34 cellular contexts compared by ENCODE assay signal in genomic region chr7:10210000-10210399, GRCh38.
"Had no signal": no experiment of that assay in that cellular context is flagged by ENCODE, and none has a peak within 500 bp of the region (broad histone marks: within the 10 kb centered on the region; RNA-seq: fewer than 3 reads in every experiment).

No MANE protein-coding gene starts in this region.

- H3K4me1 ChIP-seq: adrenal gland had no signal

- H3K4me1 Mint-ChIP-seq: activated CD4-positive, alpha-beta T cell treated with anti-CD3 and anti-CD28 coated beads for 36 hours; activated CD4-positive, alpha-beta T cell treated with anti-CD3 and anti-CD28 coated beads, Interleukin-2, amount 10 ng/mL, durations not matched to agents 24 days and 14 days; activated CD8-positive, alpha-beta memory T cell treated with anti-CD3 and anti-CD28 coated beads, Interleukin-2, amount 10 ng/mL, durations not matched to agents 7 days and 5 days; activated naive CD4-positive, alpha-beta T cell treated with anti-CD3 and anti-CD28 coated beads, Interleukin-2, amount 50 U/mL, for 24 hours; activated naive CD8-positive, alpha-beta T cell treated with anti-CD3 and anti-CD28 coated beads for 36 hours; activated naive CD8-positive, alpha-beta T cell treated with anti-CD3 and anti-CD28 coated beads, Interleukin-2, amount 50 U/mL, for 24 hours; endodermal cell; T-helper 17 cell had no signal

- DNase-seq: activated CD4-positive, alpha-beta memory T cell treated with anti-CD3 and anti-CD28 coated beads for 36 hours; activated CD4-positive, alpha-beta T cell treated with anti-CD3 and anti-CD28 coated beads for 36 hours; activated CD4-positive, alpha-beta T cell treated with anti-CD3 and anti-CD28 coated beads, Interleukin-2, amount 10 ng/mL, durations not matched to agents 24 days and 14 days; activated CD4-positive, CD25-positive, alpha-beta regulatory T cell; activated CD4-positive, CD25-positive, alpha-beta regulatory T cell treated with anti-CD3 and anti-CD28 coated beads, Interleukin-2, amount 50 U/mL, for 72 hours; activated CD8-positive, alpha-beta memory T cell treated with anti-CD3 and anti-CD28 coated beads, Interleukin-2, amount 10 ng/mL, durations not matched to agents 7 days and 5 days; activated CD8-positive, alpha-beta memory T cell treated with anti-CD3 and anti-CD28 coated beads, Interleukin-2, amount 50 U/mL, for 4 hours; activated CD8-positive, alpha-beta T cell treated with anti-CD3 and anti-CD28 coated beads, Interleukin-2, amount 10 ng/mL, durations not matched to agents 7 days and 5 days; activated effector memory CD4-positive, alpha-beta T cell treated with anti-CD3 and anti-CD28 coated beads, Interleukin-2, amount 50 U/mL, for 16 hours; activated naive CD4-positive, alpha-beta T cell treated with anti-CD3 and anti-CD28 coated beads for 36 hours; activated naive CD8-positive, alpha-beta T cell treated with anti-CD3 and anti-CD28 coated beads for 36 hours; activated naive CD8-positive, alpha-beta T cell treated with anti-CD3 and anti-CD28 coated beads, Interleukin-2, amount 50 U/mL, for 24 hours; activated T-cell treated with anti-CD3 and anti-CD28 coated beads, Interleukin-2, amount 50 U/mL, for 1 hour; activated T-cell treated with anti-CD3 and anti-CD28 coated beads, Interleukin-2, amount 50 U/mL, for 48 hours; adrenal gland; amygdala; aorta; body of pancreas; central memory CD4-positive, alpha-beta T cell; dorsolateral prefrontal cortex; effector memory CD4-positive, alpha-beta T cell; endodermal cell; foreskin fibroblast; T-helper 1 cell; T-helper 17 cell; T1000; WERI-Rb-1 had no signal

- H3K9me3 ChIP-seq: adrenal gland had no signal

- H3K27me3 ChIP-seq: adrenal gland, body of pancreas had no signal

- H3K4me3 Mint-ChIP-seq: activated CD4-positive, alpha-beta memory T cell treated with anti-CD3 and anti-CD28 coated beads for 36 hours; activated CD4-positive, alpha-beta T cell treated with anti-CD3 and anti-CD28 coated beads for 36 hours; activated CD4-positive, alpha-beta T cell treated with anti-CD3 and anti-CD28 coated beads, Interleukin-2, amount 10 ng/mL, durations not matched to agents 24 days and 14 days; activated CD8-positive, alpha-beta memory T cell treated with anti-CD3 and anti-CD28 coated beads, Interleukin-2, amount 10 ng/mL, durations not matched to agents 7 days and 5 days; activated CD8-positive, alpha-beta T cell treated with anti-CD3 and anti-CD28 coated beads, Interleukin-2, amount 10 ng/mL, durations not matched to agents 7 days and 5 days; activated naive CD4-positive, alpha-beta T cell treated with anti-CD3 and anti-CD28 coated beads for 36 hours; activated naive CD4-positive, alpha-beta T cell treated with anti-CD3 and anti-CD28 coated beads, Interleukin-2, amount 50 U/mL, for 24 hours; activated naive CD8-positive, alpha-beta T cell treated with anti-CD3 and anti-CD28 coated beads for 36 hours; activated naive CD8-positive, alpha-beta T cell treated with anti-CD3 and anti-CD28 coated beads, Interleukin-2, amount 50 U/mL, for 24 hours; activated T-helper 1 cell treated with anti-CD3 and anti-CD28 coated beads, Interleukin-12 subunit alpha, Interleukin-12 subunit beta, Interleukin-2, Interleukin-4 antibody, amounts not matched to agents 30 ng/mL and 10 ng/mL and 1 ng/mL, durations not matched to agents 14 hours and 24 hours and 36 hours; dendritic cell treated with granulocyte-macrophage colony-stimulating factor and Interleukin-4, amounts not matched to agents 40 ng/mL and 50 ng/mL, for 4 days; endodermal cell; T-helper 17 cell; T-helper 2 cell treated with Interferon-gamma antibody and Interleukin-4, amounts not matched to agents 5 μg/mL and 100 μg/mL, for 36 hours had no signal

- H3K27ac ChIP-seq: adrenal gland, body of pancreas, coronary artery, dorsolateral prefrontal cortex, WERI-Rb-1 had no signal

- H3K9me3 Mint-ChIP-seq: activated CD4-positive, alpha-beta T cell treated with anti-CD3 and anti-CD28 coated beads, Interleukin-2, amount 10 ng/mL, durations not matched to agents 24 days and 14 days; activated naive CD4-positive, alpha-beta T cell treated with anti-CD3 and anti-CD28 coated beads, Interleukin-2, amount 50 U/mL, for 24 hours; activated T-helper 1 cell treated with anti-CD3 and anti-CD28 coated beads, Interleukin-12 subunit alpha, Interleukin-12 subunit beta, Interleukin-2, Interleukin-4 antibody, amounts not matched to agents 30 ng/mL and 10 ng/mL and 1 ng/mL, durations not matched to agents 14 hours and 24 hours and 36 hours had no signal

- ATAC-seq: activated CD4-positive, alpha-beta T cell treated with anti-CD3 and anti-CD28 coated beads for 36 hours; activated CD8-positive, alpha-beta memory T cell treated with anti-CD3 and anti-CD28 coated beads, Interleukin-2, amount 10 ng/mL, durations not matched to agents 7 days and 5 days; activated CD8-positive, alpha-beta T cell treated with anti-CD3 and anti-CD28 coated beads, Interleukin-2, amount 10 ng/mL, durations not matched to agents 7 days and 5 days; activated naive CD8-positive, alpha-beta T cell treated with anti-CD3 and anti-CD28 coated beads, Interleukin-2, amount 50 U/mL, for 24 hours; body of pancreas; esophagus mucosa; T-helper 17 cell had no signal

- H3K27ac Mint-ChIP-seq: activated CD4-positive, alpha-beta memory T cell treated with anti-CD3 and anti-CD28 coated beads for 36 hours; activated CD4-positive, alpha-beta T cell treated with anti-CD3 and anti-CD28 coated beads for 36 hours; activated CD4-positive, alpha-beta T cell treated with anti-CD3 and anti-CD28 coated beads, Interleukin-2, amount 10 ng/mL, durations not matched to agents 24 days and 14 days; activated CD8-positive, alpha-beta memory T cell treated with anti-CD3 and anti-CD28 coated beads, Interleukin-2, amount 10 ng/mL, durations not matched to agents 7 days and 5 days; activated CD8-positive, alpha-beta T cell treated with anti-CD3 and anti-CD28 coated beads, Interleukin-2, amount 10 ng/mL, durations not matched to agents 7 days and 5 days; activated naive CD4-positive, alpha-beta T cell treated with anti-CD3 and anti-CD28 coated beads for 36 hours; activated naive CD4-positive, alpha-beta T cell treated with anti-CD3 and anti-CD28 coated beads, Interleukin-2, amount 50 U/mL, for 24 hours; activated naive CD8-positive, alpha-beta T cell treated with anti-CD3 and anti-CD28 coated beads for 36 hours; activated naive CD8-positive, alpha-beta T cell treated with anti-CD3 and anti-CD28 coated beads, Interleukin-2, amount 50 U/mL, for 24 hours; activated T-helper 1 cell treated with anti-CD3 and anti-CD28 coated beads, Interleukin-12 subunit alpha, Interleukin-12 subunit beta, Interleukin-2, Interleukin-4 antibody, amounts not matched to agents 30 ng/mL and 10 ng/mL and 1 ng/mL, durations not matched to agents 14 hours and 24 hours and 36 hours; activated T-helper 2 cell treated with anti-CD3 and anti-CD28 coated beads, Interferon-gamma antibody, Interleukin-2, Interleukin-4, amounts not matched to agents 10 μg/mL and 5 μg/mL and 100 μg/mL, durations not matched to agents 14 hours and 24 hours and 36 hours; dendritic cell treated with granulocyte-macrophage colony-stimulating factor and Interleukin-4, amounts not matched to agents 40 ng/mL and 50 ng/mL, for 4 days; endodermal cell; T-helper 17 cell; T-helper 2 cell treated with Interferon-gamma antibody and Interleukin-4, amounts not matched to agents 5 μg/mL and 100 μg/mL, for 36 hours had no signal

- H3K4me3 ChIP-seq: adrenal gland, body of pancreas, coronary artery, dorsolateral prefrontal cortex had no signal

- H3K36me3 Mint-ChIP-seq: activated CD4-positive, alpha-beta memory T cell treated with anti-CD3 and anti-CD28 coated beads for 36 hours; activated CD8-positive, alpha-beta memory T cell treated with anti-CD3 and anti-CD28 coated beads, Interleukin-2, amount 10 ng/mL, durations not matched to agents 7 days and 5 days; activated naive CD4-positive, alpha-beta T cell treated with anti-CD3 and anti-CD28 coated beads, Interleukin-2, amount 50 U/mL, for 24 hours; activated naive CD8-positive, alpha-beta T cell treated with anti-CD3 and anti-CD28 coated beads for 36 hours had no signal

- H3K27me3 Mint-ChIP-seq: activated CD4-positive, alpha-beta memory T cell treated with anti-CD3 and anti-CD28 coated beads for 36 hours; activated CD4-positive, alpha-beta T cell treated with anti-CD3 and anti-CD28 coated beads for 36 hours; activated CD4-positive, alpha-beta T cell treated with anti-CD3 and anti-CD28 coated beads, Interleukin-2, amount 10 ng/mL, durations not matched to agents 24 days and 14 days; activated CD8-positive, alpha-beta memory T cell treated with anti-CD3 and anti-CD28 coated beads, Interleukin-2, amount 10 ng/mL, durations not matched to agents 7 days and 5 days; activated naive CD4-positive, alpha-beta T cell treated with anti-CD3 and anti-CD28 coated beads, Interleukin-2, amount 50 U/mL, for 24 hours; activated naive CD8-positive, alpha-beta T cell treated with anti-CD3 and anti-CD28 coated beads for 36 hours; activated naive CD8-positive, alpha-beta T cell treated with anti-CD3 and anti-CD28 coated beads, Interleukin-2, amount 50 U/mL, for 24 hours; dendritic cell treated with granulocyte-macrophage colony-stimulating factor and Interleukin-4, amounts not matched to agents 40 ng/mL and 50 ng/mL, for 4 days; T-helper 17 cell had no signal

- H3K36me3 ChIP-seq: adrenal gland, WERI-Rb-1 had no signal
